Comparison of ENCODE assay signal across 1 cellular context in the genomic region with DNA sequence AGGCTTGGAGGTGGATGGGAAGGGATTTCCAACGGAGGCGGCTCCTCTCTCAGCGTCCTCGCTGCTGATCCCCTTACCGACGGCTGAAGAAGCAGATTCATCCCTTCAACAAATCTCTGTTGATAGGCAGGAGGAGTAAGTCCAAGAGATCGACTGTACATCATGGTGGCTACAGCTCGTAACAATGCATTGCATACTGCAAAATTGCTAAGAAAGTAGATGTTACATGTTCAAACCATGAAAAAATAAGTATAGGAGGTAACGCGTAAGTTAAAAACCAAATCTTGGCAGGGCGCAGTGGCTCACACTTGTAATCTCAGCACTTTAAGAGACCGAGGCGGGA.
TF ChIP-seq lines count a peak whose summit lies in the region.

No MANE protein-coding gene starts in this region.

TF ChIP-seq in K562, 482 proteins besides CTCF, POLR2A, EP300 and RAD21 (continued from another document):
- TF ChIP-seq HDAC6 (IDR thresholded peaks at IDR 0.05; ENCODE audit: low read depth, low read length), result no peak
- TF ChIP-seq SETDB1 (IDR thresholded peaks at IDR 0.05; ENCODE audit: low read length), result no peak
- TF ChIP-seq NBN (IDR thresholded peaks at IDR 0.05; ENCODE audit: low read depth), result no peak
- TF ChIP-seq POLR2B (IDR thresholded peaks at IDR 0.05; ENCODE audit: low read depth, partially characterized antibody), result no peak
- no peak for TF ChIP-seq RREB1 (CRISPR knock-in tag; IDR thresholded peaks at IDR 0.05)
- TF ChIP-seq HDAC8 (tag; IDR thresholded peaks at IDR 0.05), result no peak
- no peak for TF ChIP-seq NCOR1 (IDR thresholded peaks at IDR 0.05)
- TF ChIP-seq FOXP1 (CRISPR knock-in tag; IDR thresholded peaks at IDR 0.05), result no peak
- no peak for TF ChIP-seq RBBP5 (IDR thresholded peaks at IDR 0.05; ENCODE audit: borderline replicate concordance, insufficient read depth, low read length, poor library complexity, severe bottlenecking)
- TF ChIP-seq, protein P1, sequence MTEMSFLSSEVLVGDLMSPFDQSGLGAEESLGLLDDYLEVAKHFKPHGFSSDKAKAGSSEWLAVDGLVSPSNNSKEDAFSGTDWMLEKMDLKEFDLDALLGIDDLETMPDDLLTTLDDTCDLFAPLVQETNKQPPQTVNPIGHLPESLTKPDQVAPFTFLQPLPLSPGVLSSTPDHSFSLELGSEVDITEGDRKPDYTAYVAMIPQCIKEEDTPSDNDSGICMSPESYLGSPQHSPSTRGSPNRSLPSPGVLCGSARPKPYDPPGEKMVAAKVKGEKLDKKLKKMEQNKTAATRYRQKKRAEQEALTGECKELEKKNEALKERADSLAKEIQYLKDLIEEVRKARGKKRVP (CRISPR knock-in tag; IDR thresholded peaks at IDR 0.05), result no peak
- no peak for TF ChIP-seq TCF3 (CRISPR knock-in tag; IDR thresholded peaks at IDR 0.05)
